ENCODE assay signal across 7 cellular contexts in genomic region chr6:106805771-106806170, GRCh38.
"Had no signal": no experiment of that assay in that cellular context is flagged by ENCODE, and none has a peak within 500 bp of the region (broad histone marks: within the 10 kb centered on the region; RNA-seq: fewer than 3 reads in every experiment).

No MANE protein-coding gene starts in this region.

- DNase-seq: IMR-90, KBM-7, KG1 had no signal

- ATAC-seq: HepG2 had no signal

- FAIRE-seq: HepG2, HTR-8/SVneo had no signal

- H3K27ac ChIP-seq: HL-60, KMS-11 had no signal

- H3K9ac ChIP-seq: KMS-11 had no signal

- H3K4me2 ChIP-seq: KMS-11 had no signal
